8 cellular contexts compared by ENCODE assay signal in genomic region chr9:128034821-128035764, GRCh38. TPM values are rescaled to one million over a fixed set of nuclear protein-coding genes. Genes with fewer than 3 reads are reported as not detected.
DNase-seq lines count a peak whose midpoint lies in the region; ATAC-seq and TF ChIP-seq lines count a peak whose summit lies in the region.

No MANE protein-coding gene starts in this region.

- H3K27me3 Mint-ChIP-seq in CD4-positive, CD25-positive, alpha-beta regulatory T cell = peaks cover 8% of the 10 kb centered on the region
- no peaks in the 10 kb centered on the region for H3K27me3 Mint-ChIP-seq in T-cell

- H3K36me3 Mint-ChIP-seq in CD4-positive, CD25-positive, alpha-beta regulatory T cell = no peaks in the 10 kb centered on the region
- peaks cover 3% of the 10 kb centered on the region for H3K36me3 Mint-ChIP-seq in T-cell

- peak; percentile 55 for ATAC-seq in CD4-positive, CD25-positive, alpha-beta regulatory T cell (ENCODE audit: low read depth in 2 of 2)
- peak; percentile 59 for ATAC-seq in GM21723 (IDR thresholded peaks at IDR 0.05; ENCODE audit: unreplicated experiment)
- ATAC-seq in T-cell (replicated peaks in 1 of 4) = peak; percentile 57 to 66 (median 60)
- ATAC-seq in heart right ventricle = peak; percentile 93 to 98 (median 94)
- ATAC-seq in psoas muscle = peak; percentile 92 to 99 (median 96)
- ATAC-seq in HG03175 (IDR thresholded peaks at IDR 0.05; ENCODE audit: unreplicated experiment) = no peak

- H3K9me3 Mint-ChIP-seq in CD4-positive, CD25-positive, alpha-beta regulatory T cell = peaks cover 0 to 3% (median 0%) of the 10 kb centered on the region in 7 donors
- peaks cover 0 to 3% (median 0%) of the 10 kb centered on the region in 3 donors for H3K9me3 Mint-ChIP-seq in T-cell

- no peak overlapping the region for H3K4me3 ChIP-seq in CD4-positive, CD25-positive, alpha-beta regulatory T cell (ENCODE audit: low read depth, low read length)
- no peak overlapping the region for H3K4me3 ChIP-seq in heart right ventricle
- H3K4me3 ChIP-seq in psoas muscle = no peak overlapping the region

- peak overlapping the region; percentile 64 to 81 (median 73) for H3K4me3 Mint-ChIP-seq in CD4-positive, CD25-positive, alpha-beta regulatory T cell
- peak overlapping the region in 2 of 3 donors; percentile 53 to 55 for H3K4me3 Mint-ChIP-seq in T-cell

- CTCF ChIA-PET in T-cell (lab: Charles Lee) = interaction anchor here (0.6 to 4.8 kb wide), 26 partner anchors 9 to 385 kb away, joined by 3 to 81 read pairs (median 4); partner anchors contain the start of gene DPM2 (in 1 of the 2)

- H3K27ac ChIP-seq in CD4-positive, CD25-positive, alpha-beta regulatory T cell (ENCODE audit: insufficient read depth, low read length, poor library complexity, severe bottlenecking) = peak overlapping the region; percentile 57
- H3K27ac ChIP-seq in heart right ventricle (peak overlapping the region in 2 of 10 donors; percentile 21 to 25), psoas muscle (no peak overlapping the region)

- TF ChIP-seq CTCF in heart right ventricle (IDR thresholded peaks at IDR 0.05) (peak; percentile 69 to 90 (median 87)), psoas muscle (IDR thresholded peaks at IDR 0.05) (peak; percentile 92)

- POLR2A ChIA-PET in T-cell (lab: Charles Lee) = no interaction called here

- no peaks in the 10 kb centered on the region for H3K9me3 ChIP-seq in CD4-positive, CD25-positive, alpha-beta regulatory T cell (ENCODE audit: control insufficient read depth in 2 of 2, low read length in 2 of 2)
- H3K9me3 ChIP-seq in heart right ventricle (no peaks in the 10 kb centered on the region), psoas muscle (no peaks in the 10 kb centered on the region)

- H3K27ac Mint-ChIP-seq in CD4-positive, CD25-positive, alpha-beta regulatory T cell = peak overlapping the region; percentile 81 to 95 (median 92)
- H3K27ac Mint-ChIP-seq in T-cell = peak overlapping the region; percentile 87 to 90

- no peaks in the 10 kb centered on the region for H3K27me3 ChIP-seq in CD4-positive, CD25-positive, alpha-beta regulatory T cell (ENCODE audit: control insufficient read depth, insufficient read depth, low read length)
- no peaks in the 10 kb centered on the region for H3K27me3 ChIP-seq in heart right ventricle
- no peaks in the 10 kb centered on the region for H3K27me3 ChIP-seq in psoas muscle (ENCODE audit: insufficient read depth in 3 of 3, low read length in 2 of 3)

- H3K4me1 Mint-ChIP-seq in CD4-positive, CD25-positive, alpha-beta regulatory T cell = peaks cover 11 to 43% (median 27%) of the 10 kb centered on the region in 4 donors
- H3K4me1 Mint-ChIP-seq in T-cell = peaks cover 27 to 45% (median 39%) of the 10 kb centered on the region in 3 donors

- intact Hi-C loops in heart right ventricle (cut with DNase I) = loop anchor here in 9 of 10 donors (1.0 to 5.0 kb wide), 6 partner anchors 33 to 92 kb away; no protein-coding TSS in a partner anchor
- intact Hi-C loops in psoas muscle (cut with DNase I) = loop anchor here (1.0 to 5.0 kb wide), 3 partner anchors 58 to 92 kb away; no protein-coding TSS in a partner anchor

- peaks cover 53% of the 10 kb centered on the region for H3K4me1 ChIP-seq in CD4-positive, CD25-positive, alpha-beta regulatory T cell (ENCODE audit: control insufficient read depth, insufficient read depth, low read length, poor library complexity, severe bottlenecking)
- H3K4me1 ChIP-seq in heart right ventricle (peaks cover 0 to 10% (median 4%) of the 10 kb centered on the region in 9 donors), psoas muscle (peaks cover 3% of the 10 kb centered on the region)

- WGBS in heart right ventricle, 2 donors = 33 to 36% methylated on average over 8 of the region's 8 CpGs
- 39 to 50% (median 42%) methylated on average over 8 of the region's 8 CpGs for WGBS in psoas muscle, 3 donors

- H3K36me3 ChIP-seq in CD4-positive, CD25-positive, alpha-beta regulatory T cell (ENCODE audit: control insufficient read depth, insufficient read depth, low read length) = no peaks in the 10 kb centered on the region
- no peaks in the 10 kb centered on the region for H3K36me3 ChIP-seq in heart right ventricle
- H3K36me3 ChIP-seq in psoas muscle (ENCODE audit: insufficient read depth in 1 of 2, low read depth in 1 of 2) = no peaks in the 10 kb centered on the region

- peak; percentile 61 to 85 (median 83) for DNase-seq in CD4-positive, CD25-positive, alpha-beta regulatory T cell
- DNase-seq in NCI-H1694 treated with DMSO at 0.1 percent for 48 hours (lab: John Stamatoyannopoulos, UW) (peak; percentile 58), T-cell (peak; percentile 32 to 73 (median 55)), amygdala (lab: John Stamatoyannopoulos, UW) (peak in 48 of 56 donors; percentile 3 to 77 (median 43)), heart right ventricle (peak; percentile 44 to 71), psoas muscle (peak; percentile 55 to 75)

RNA-seq across cellular contexts. Expression of gene NAIF1, which starts 32.0 kb away (rescaled TPM):
- total RNA-seq in CD4-positive, CD25-positive, alpha-beta regulatory T cell = 16.8 TPM
- 10 to 100 TPM in 3 of 4 donors, 1 to 10 TPM in 1; 7.8 to 14.7 (median 12.3) TPM for polyA plus RNA-seq in CD4-positive, CD25-positive, alpha-beta regulatory T cell
- total RNA-seq in T-cell (10 to 100 TPM; 11.6 to 14.9 (median 13.8) TPM), heart right ventricle (1 to 10 TPM; 3.2 to 7.0 (median 5.5) TPM), psoas muscle (1 to 10 TPM; 5.9 to 8.7 (median 6.1) TPM)
- polyA plus RNA-seq in heart right ventricle (1 to 10 TPM; 4.4 to 7.2 TPM), psoas muscle (1 to 10 TPM; 4.2 to 8.0 (median 7.8) TPM)

RNA-seq across cellular contexts. Expression of gene SLC25A25, which starts 32.9 kb away (rescaled TPM):
- total RNA-seq in CD4-positive, CD25-positive, alpha-beta regulatory T cell = 13.8 TPM
- polyA plus RNA-seq in CD4-positive, CD25-positive, alpha-beta regulatory T cell = 10 to 100 TPM; 11.3 to 12.0 (median 11.7) TPM
- total RNA-seq in T-cell (10 to 100 TPM; 11.8 to 21.0 (median 17.3) TPM), heart right ventricle (10 to 100 TPM in 3 of 10 donors, 1 to 10 TPM in 7; 3.6 to 20.7 (median 7.5) TPM), psoas muscle (10 to 100 TPM in 2 of 4 donors, 1 to 10 TPM in 2; 3.6 to 50.3 (median 20.5) TPM)
- polyA plus RNA-seq in heart right ventricle (1 to 10 TPM; 2.3 to 4.8 TPM), psoas muscle (10 to 100 TPM in 2 of 3 donors, 1 to 10 TPM in 1; 9.3 to 12.5 (median 10.6) TPM)

RNA-seq across cellular contexts. Expression of gene EEIG1, which starts 54.3 kb away (rescaled TPM):
- 402 TPM for total RNA-seq in CD4-positive, CD25-positive, alpha-beta regulatory T cell
- 100 to 1,000 TPM; 140 to 190 (median 177) TPM for polyA plus RNA-seq in CD4-positive, CD25-positive, alpha-beta regulatory T cell
- total RNA-seq in T-cell (100 to 1,000 TPM; 351 to 746 (median 698) TPM), heart right ventricle (10 to 100 TPM; 11.1 to 33.5 (median 25.1) TPM), psoas muscle (10 to 100 TPM in 1 of 4 donors, 1 to 10 TPM in 3; 3.6 to 11.4 (median 8.3) TPM)
- polyA plus RNA-seq in heart right ventricle (10 to 100 TPM in 1 of 2 donors, 1 to 10 TPM in 1; 6.7 to 13.0 TPM), psoas muscle (1 to 10 TPM; 3.6 to 6.1 (median 5.1) TPM)

Comparison
In these comparisons a context has a peak if more than half of its experiments do, and no peak if none do; other contexts are left out.
1. RNA of gene EEIG1, which starts 54.3 kb away (total RNA-seq): 351 to 746 TPM in T-cell and 402 TPM in CD4-positive, CD25-positive, alpha-beta regulatory T cell (single experiment); 11.1 to 33.5 TPM in heart right ventricle and 3.6 to 11.4 TPM in psoas muscle; every median in the first group is over 10 times any median in the second.
2. Peak in every context shown above with its lines, with median percentiles within 50 percentile points of each other: DNase-seq.